Comparison of ENCODE assay signal across 1 cellular context in the genomic region with DNA sequence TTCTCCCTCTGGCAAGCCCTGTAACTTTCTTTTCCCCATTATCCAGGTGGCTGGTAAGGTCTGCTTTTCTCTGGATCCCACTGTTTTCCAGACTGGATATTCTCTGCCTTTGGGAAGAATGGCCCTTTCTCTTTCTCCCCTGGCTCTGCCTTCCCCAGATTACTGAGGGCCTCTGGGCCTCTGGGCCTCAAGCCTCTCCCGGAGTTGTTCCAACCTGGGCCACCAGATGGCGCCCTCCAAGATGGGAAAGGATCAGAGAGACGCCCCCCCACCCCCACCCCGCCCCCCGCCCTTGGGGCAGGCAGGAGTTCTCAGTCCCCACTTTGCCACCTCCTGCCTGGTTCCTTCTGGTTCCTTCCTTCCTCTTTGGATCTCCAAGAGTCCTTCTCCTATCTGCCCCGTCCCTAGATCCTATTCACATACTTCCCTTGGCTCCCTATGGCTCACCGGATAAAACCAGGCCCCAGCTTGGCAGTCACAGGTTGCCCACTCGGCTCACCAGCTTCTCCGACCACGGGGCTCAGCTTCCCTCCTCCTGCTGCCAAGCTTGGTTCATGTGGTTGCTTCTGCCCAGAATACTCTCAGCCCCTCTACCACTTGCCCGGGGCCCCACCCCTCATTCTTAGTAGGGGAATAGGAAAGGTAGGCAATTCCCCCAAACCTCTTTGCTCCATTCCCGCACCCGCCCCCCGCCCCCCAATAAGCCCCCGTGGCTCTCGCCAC.
TF ChIP-seq lines count a peak whose summit lies in the region.

No MANE protein-coding gene starts in this region.

TF ChIP-seq in HCT116, 20 proteins besides CTCF, POLR2A, EP300 and RAD21 (continued from another document):
- TF ChIP-seq, protein P1, sequence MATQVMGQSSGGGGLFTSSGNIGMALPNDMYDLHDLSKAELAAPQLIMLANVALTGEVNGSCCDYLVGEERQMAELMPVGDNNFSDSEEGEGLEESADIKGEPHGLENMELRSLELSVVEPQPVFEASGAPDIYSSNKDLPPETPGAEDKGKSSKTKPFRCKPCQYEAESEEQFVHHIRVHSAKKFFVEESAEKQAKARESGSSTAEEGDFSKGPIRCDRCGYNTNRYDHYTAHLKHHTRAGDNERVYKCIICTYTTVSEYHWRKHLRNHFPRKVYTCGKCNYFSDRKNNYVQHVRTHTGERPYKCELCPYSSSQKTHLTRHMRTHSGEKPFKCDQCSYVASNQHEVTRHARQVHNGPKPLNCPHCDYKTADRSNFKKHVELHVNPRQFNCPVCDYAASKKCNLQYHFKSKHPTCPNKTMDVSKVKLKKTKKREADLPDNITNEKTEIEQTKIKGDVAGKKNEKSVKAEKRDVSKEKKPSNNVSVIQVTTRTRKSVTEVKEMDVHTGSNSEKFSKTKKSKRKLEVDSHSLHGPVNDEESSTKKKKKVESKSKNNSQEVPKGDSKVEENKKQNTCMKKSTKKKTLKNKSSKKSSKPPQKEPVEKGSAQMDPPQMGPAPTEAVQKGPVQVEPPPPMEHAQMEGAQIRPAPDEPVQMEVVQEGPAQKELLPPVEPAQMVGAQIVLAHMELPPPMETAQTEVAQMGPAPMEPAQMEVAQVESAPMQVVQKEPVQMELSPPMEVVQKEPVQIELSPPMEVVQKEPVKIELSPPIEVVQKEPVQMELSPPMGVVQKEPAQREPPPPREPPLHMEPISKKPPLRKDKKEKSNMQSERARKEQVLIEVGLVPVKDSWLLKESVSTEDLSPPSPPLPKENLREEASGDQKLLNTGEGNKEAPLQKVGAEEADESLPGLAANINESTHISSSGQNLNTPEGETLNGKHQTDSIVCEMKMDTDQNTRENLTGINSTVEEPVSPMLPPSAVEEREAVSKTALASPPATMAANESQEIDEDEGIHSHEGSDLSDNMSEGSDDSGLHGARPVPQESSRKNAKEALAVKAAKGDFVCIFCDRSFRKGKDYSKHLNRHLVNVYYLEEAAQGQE (IDR thresholded peaks at IDR 0.05; ENCODE audit: low read depth) = no peak
- TF ChIP-seq SRF (IDR thresholded peaks at IDR 0.05; ENCODE audit: low read depth) = no peak
- TF ChIP-seq ZNF274 (IDR thresholded peaks at IDR 0.05; ENCODE audit: low read depth, low read length) = no peak
- TF ChIP-seq SP1 (IDR thresholded peaks at IDR 0.05; ENCODE audit: low read depth) = no peak
